8 cellular contexts compared by ENCODE assay signal in the genomic region with DNA sequence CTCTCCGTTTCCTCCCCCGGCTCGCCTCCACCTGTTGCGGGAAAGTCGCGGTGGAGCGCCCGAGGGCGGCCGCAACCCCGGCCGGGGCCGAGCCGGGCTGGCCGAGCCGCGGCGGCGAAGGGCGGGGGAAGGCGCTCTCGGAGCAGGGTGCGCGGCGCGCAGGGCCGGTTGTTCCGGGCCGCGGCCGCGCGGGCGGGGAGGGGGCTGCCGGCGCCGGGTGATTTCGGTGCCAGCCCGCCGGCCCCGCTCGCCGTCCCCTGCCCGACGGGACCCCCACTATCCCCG. TPM values are rescaled to one million over a fixed set of nuclear protein-coding genes. Genes with fewer than 3 reads are reported as not detected.
DNase-seq lines count a peak whose midpoint lies in the region; ATAC-seq and TF ChIP-seq lines count a peak whose summit lies in the region.

No MANE protein-coding gene starts in this region.

- ATAC-seq in GM19023 (IDR thresholded peaks at IDR 0.05; ENCODE audit: unreplicated experiment) (peak; percentile 66), HG03097 (IDR thresholded peaks at IDR 0.05; ENCODE audit: low FRiP score, unreplicated experiment) (peak; percentile 41), gastrocnemius medialis (peak; percentile 33 to 44)
- ATAC-seq in activated CD8-positive, alpha-beta T cell treated with anti-CD3 and anti-CD28 coated beads, Interleukin-2, amount 10 ng/mL, durations not matched to agents 7 days and 5 days, result peak; percentile 72

- H3K4me1 ChIP-seq in BE2C (peaks cover 21% of the 10 kb centered on the region), right atrium auricular region (peaks cover 0 to 16% of the 10 kb centered on the region in 2 donors), gastrocnemius medialis (peaks cover 0 to 11% of the 10 kb centered on the region in 2 donors)

- no peak for TF ChIP-seq POLR2A in gastrocnemius medialis (IDR thresholded peaks at IDR 0.05)

- H3K27me3 Mint-ChIP-seq in activated CD8-positive, alpha-beta T cell treated with anti-CD3 and anti-CD28 coated beads, Interleukin-2, amount 10 ng/mL, durations not matched to agents 7 days and 5 days (ENCODE audit: low read depth), result peaks cover 54% of the 10 kb centered on the region

- H3K36me3 ChIP-seq in BE2C, result no peaks in the 10 kb centered on the region
- no peaks in the 10 kb centered on the region for H3K36me3 ChIP-seq in right atrium auricular region
- H3K36me3 ChIP-seq in gastrocnemius medialis, result no peaks in the 10 kb centered on the region

- H3K9me3 ChIP-seq in BE2C (no peaks in the 10 kb centered on the region), right atrium auricular region (no peaks in the 10 kb centered on the region), gastrocnemius medialis (no peaks in the 10 kb centered on the region)

- peaks cover 6% of the 10 kb centered on the region for H3K4me1 Mint-ChIP-seq in activated CD8-positive, alpha-beta T cell treated with anti-CD3 and anti-CD28 coated beads, Interleukin-2, amount 10 ng/mL, durations not matched to agents 7 days and 5 days (ENCODE audit: low read depth)

- no peaks in the 10 kb centered on the region for H3K27me3 ChIP-seq in BE2C
- H3K27me3 ChIP-seq in right atrium auricular region, result no peaks in the 10 kb centered on the region
- peaks cover 48 to 60% (median 50%) of the 10 kb centered on the region in 3 donors for H3K27me3 ChIP-seq in gastrocnemius medialis

- H3K4me3 Mint-ChIP-seq in activated CD8-positive, alpha-beta T cell treated with anti-CD3 and anti-CD28 coated beads, Interleukin-2, amount 10 ng/mL, durations not matched to agents 7 days and 5 days, result no peak overlapping the region

- TF ChIP-seq CTCF in BE2C (IDR thresholded peaks at IDR 0.05; ENCODE audit: low read depth, low read length) (no peak), right atrium auricular region (IDR thresholded peaks at IDR 0.05) (no peak), gastrocnemius medialis (IDR thresholded peaks at IDR 0.05 in 4 of 5, conservative IDR thresholded peaks at IDR 0.05 in 1 of 5) (no peak)

- intact Hi-C loops in gastrocnemius medialis (cut with DNase I; ENCODE audit: low total_unique reads), result no loop called here

- peaks cover 1% of the 10 kb centered on the region for H3K36me3 Mint-ChIP-seq in activated CD8-positive, alpha-beta T cell treated with anti-CD3 and anti-CD28 coated beads, Interleukin-2, amount 10 ng/mL, durations not matched to agents 7 days and 5 days (ENCODE audit: low read depth)

- H3K27ac ChIP-seq in right atrium auricular region (peak overlapping the region in 1 of 2 donors; percentile 27), gastrocnemius medialis (no peak overlapping the region)

- no peak overlapping the region for H3K27ac Mint-ChIP-seq in activated CD8-positive, alpha-beta T cell treated with anti-CD3 and anti-CD28 coated beads, Interleukin-2, amount 10 ng/mL, durations not matched to agents 7 days and 5 days

- CTCF ChIA-PET in activated CD8-positive, alpha-beta T cell treated with anti-CD3 and anti-CD28 coated beads, Interleukin-2, amount 10 ng/mL, durations not matched to agents 7 days and 5 days (lab: Charles Lee), result interaction anchor here (0.6 to 2.6 kb wide), 9 partner anchors 8 to 260 kb away, joined by 3 to 17 read pairs (median 4); no protein-coding TSS in a partner anchor

- in situ Hi-C loops in gastrocnemius medialis (cut with MboI; ENCODE audit: low sequenced_read_pairs in 4 of 4), result no loop called here

- H3K9me3 Mint-ChIP-seq in activated CD8-positive, alpha-beta T cell treated with anti-CD3 and anti-CD28 coated beads, Interleukin-2, amount 10 ng/mL, durations not matched to agents 7 days and 5 days (ENCODE audit: insufficient read depth), result no peaks in the 10 kb centered on the region

- POLR2A ChIA-PET in activated CD8-positive, alpha-beta T cell treated with anti-CD3 and anti-CD28 coated beads, Interleukin-2, amount 10 ng/mL, durations not matched to agents 7 days and 5 days (lab: Charles Lee), result no interaction called here

- DNase-seq in BE2C (peak; percentile 44), right atrium auricular region (ENCODE audit: low spot score) (no peak), gastrocnemius medialis (no peak), NCI-H1105 (lab: John Stamatoyannopoulos, UW) (no peak), CD1c-positive myeloid dendritic cell (ENCODE audit: extremely low spot score) (no peak)
- DNase-seq in activated CD8-positive, alpha-beta T cell treated with anti-CD3 and anti-CD28 coated beads, Interleukin-2, amount 10 ng/mL, durations not matched to agents 7 days and 5 days, result no peak

- H3K4me3 ChIP-seq in BE2C (ENCODE audit: low read depth, low read length) (peak overlapping the region; percentile 76), right atrium auricular region (peak overlapping the region; percentile 59 to 81), gastrocnemius medialis (peak overlapping the region; percentile 56 to 69 (median 62))

RNA-seq across cellular contexts. Expression of gene MAP7, which starts 0.2 kb away (rescaled TPM):
- polyA plus RNA-seq in BE2C (2012; ENCODE audit: insufficient read depth, insufficient read length, low read depth), result 16.1 TPM
- under 1 TPM; 0.31 to 0.45 TPM for total RNA-seq in activated CD8-positive, alpha-beta T cell treated with anti-CD3 and anti-CD28 coated beads, Interleukin-2, amount 10 ng/mL, durations not matched to agents 7 days and 5 days
- total RNA-seq in right atrium auricular region, result 1 to 10 TPM; 1.0 to 1.3 TPM
- under 1 TPM; 0.22 to 0.56 (median 0.39) TPM for total RNA-seq in gastrocnemius medialis
